ENCODE assay signal across 17 cellular contexts in the genomic region with DNA sequence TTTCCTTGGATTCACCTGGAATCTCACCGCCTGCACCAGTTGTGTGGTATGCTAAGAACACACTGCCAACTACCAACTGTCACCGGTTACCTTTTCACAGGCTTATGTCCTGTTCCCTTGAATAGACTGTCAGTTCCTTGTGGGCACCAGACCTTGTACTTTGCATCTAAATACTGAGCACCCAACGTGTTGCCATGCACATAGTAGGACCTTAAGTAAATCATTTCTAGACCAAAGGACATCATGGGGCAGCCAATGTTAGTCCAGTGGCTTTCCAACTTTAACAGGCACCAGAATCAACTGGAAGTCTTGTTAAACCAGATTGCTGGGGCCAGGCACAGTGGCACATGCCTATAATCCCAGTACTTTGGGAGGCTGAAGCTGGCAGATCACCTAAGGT. TPM values are rescaled to one million over a fixed set of nuclear protein-coding genes. Genes with fewer than 3 reads are reported as not detected.
DNase-seq lines count a peak whose midpoint lies in the region; ATAC-seq and TF ChIP-seq lines count a peak whose summit lies in the region.
"Had no signal": no experiment of that assay in that cellular context is flagged by ENCODE, and none has a peak within 500 bp of the region (broad histone marks: within the 10 kb centered on the region; RNA-seq: fewer than 3 reads in every experiment).

No MANE protein-coding gene starts in this region.

- peak overlapping the region; percentile 56 for H3K27ac ChIP-seq in temporal lobe (ENCODE audit: low read depth, low read length)
- no peak overlapping the region for H3K27ac ChIP-seq in adrenal gland

- H3K9me3 Mint-ChIP-seq in activated CD8-positive, alpha-beta T cell treated with anti-CD3 and anti-CD28 coated beads for 36 hours: no peaks in the 10 kb centered on the region
- peaks cover 2% of the 10 kb centered on the region for H3K9me3 Mint-ChIP-seq in glutamatergic neuron (ENCODE audit: unreplicated experiment)

- no peak for TF ChIP-seq CTCF in activated CD8-positive, alpha-beta T cell treated with anti-CD3 and anti-CD28 coated beads for 36 hours (IDR thresholded peaks at IDR 0.05)
- TF ChIP-seq CTCF in glutamatergic neuron (IDR thresholded peaks at IDR 0.05; ENCODE audit: partially characterized antibody, unreplicated experiment) (no peak), adrenal gland (IDR thresholded peaks at IDR 0.05) (no peak)

- H3K9me3 ChIP-seq in adrenal gland (replicated peaks in 1 of 3): no peaks in the 10 kb centered on the region
- H3K9me3 ChIP-seq: gastroesophageal sphincter, vagina had no signal

- H3K4me1 Mint-ChIP-seq in activated CD8-positive, alpha-beta T cell treated with anti-CD3 and anti-CD28 coated beads for 36 hours (ENCODE audit: low read depth): peaks cover 15% of the 10 kb centered on the region
- H3K4me1 Mint-ChIP-seq in glutamatergic neuron (ENCODE audit: low read depth, unreplicated experiment): peaks cover 4% of the 10 kb centered on the region

- peaks cover 2% of the 10 kb centered on the region for H3K27me3 Mint-ChIP-seq in activated CD8-positive, alpha-beta T cell treated with anti-CD3 and anti-CD28 coated beads for 36 hours
- peaks cover 11% of the 10 kb centered on the region for H3K27me3 Mint-ChIP-seq in glutamatergic neuron (ENCODE audit: unreplicated experiment)

- intact Hi-C loops in Right ventricle myocardium superior (cut with DNase I): no loop called here
- intact Hi-C loops in Right ventricle myocardium inferior (cut with DNase I): no loop called here
- intact Hi-C loops in activated CD8-positive, alpha-beta T cell treated with anti-CD3 and anti-CD28 coated beads for 36 hours (cut with micrococcal nuclease): no loop called here
- intact Hi-C loops in adrenal gland (cut with DNase I): no loop called here

- H3K4me3 ChIP-seq in adrenal gland: no peak overlapping the region
- H3K4me3 ChIP-seq: lung had no signal

- WGBS in adrenal gland, 4 donors: 87 to 97% (median 91%) methylated on average over 3 of the region's 3 CpGs

- POLR2A ChIA-PET in activated CD8-positive, alpha-beta T cell treated with anti-CD3 and anti-CD28 coated beads for 36 hours (lab: Charles Lee): interaction anchor here (1.2 to 2.5 kb wide), 3 partner anchors 12 to 40 kb away, joined by 3 to 11 read pairs (median 3); a partner anchor contains a TSS

- H3K36me3 Mint-ChIP-seq in activated CD8-positive, alpha-beta T cell treated with anti-CD3 and anti-CD28 coated beads for 36 hours (ENCODE audit: low read depth): no peaks in the 10 kb centered on the region
- no peaks in the 10 kb centered on the region for H3K36me3 Mint-ChIP-seq in glutamatergic neuron (ENCODE audit: unreplicated experiment)

- H3K27ac Mint-ChIP-seq in activated CD8-positive, alpha-beta T cell treated with anti-CD3 and anti-CD28 coated beads for 36 hours: peak overlapping the region; percentile 93
- no peak overlapping the region for H3K27ac Mint-ChIP-seq in glutamatergic neuron (ENCODE audit: unreplicated experiment)

- no peak for ATAC-seq in Right ventricle myocardium superior (ENCODE audit: poor library complexity)
- no peak for ATAC-seq in Right ventricle myocardium inferior
- no peak for ATAC-seq in activated CD8-positive, alpha-beta T cell treated with anti-CD3 and anti-CD28 coated beads for 36 hours

- no peaks in the 10 kb centered on the region for H3K36me3 ChIP-seq in adrenal gland (replicated peaks in 1 of 2)
- H3K36me3 ChIP-seq: gastroesophageal sphincter, vagina had no signal

- H3K27me3 ChIP-seq in adrenal gland: no peaks in the 10 kb centered on the region
- H3K27me3 ChIP-seq: vagina had no signal

- peak overlapping the region; percentile 97 for H3K4me3 Mint-ChIP-seq in activated CD8-positive, alpha-beta T cell treated with anti-CD3 and anti-CD28 coated beads for 36 hours
- H3K4me3 Mint-ChIP-seq in glutamatergic neuron (ENCODE audit: unreplicated experiment): peak overlapping the region; percentile 99

- H3K4me1 ChIP-seq in adrenal gland (replicated peaks in 1 of 2): peaks cover 10% of the 10 kb centered on the region in 2 donors

- TF ChIP-seq POLR2A in adrenal gland (IDR thresholded peaks at IDR 0.05): no peak

- CTCF ChIA-PET in activated CD8-positive, alpha-beta T cell treated with anti-CD3 and anti-CD28 coated beads for 36 hours (lab: Charles Lee): interaction anchor here (1.8 to 4.1 kb wide), 2 partner anchors 13 to 79 kb away, joined by 13 to 20 read pairs; no protein-coding TSS in a partner anchor

- DNase-seq in Right ventricle myocardium superior: peak; percentile 9
- no peak for DNase-seq in Right ventricle myocardium inferior (ENCODE audit: missing footprints)
- no peak for DNase-seq in activated CD8-positive, alpha-beta T cell treated with anti-CD3 and anti-CD28 coated beads for 36 hours
- DNase-seq in glutamatergic neuron: no peak
- DNase-seq in SKM-1 (lab: John Stamatoyannopoulos, UW; ENCODE audit: unreplicated experiment): no peak
- DNase-seq in adrenal gland: no peak
- no peak for DNase-seq in NOMO-1 treated with DMSO at 0.1 percent for 48 hours (lab: John Stamatoyannopoulos, UW; ENCODE audit: unreplicated experiment)
- DNase-seq: activated CD4-positive, alpha-beta T cell treated with anti-CD3 and anti-CD28 coated beads, Interleukin-2, amount 50 U/mL, for 1 hour; DMS153; NCI-H1092 treated with DMSO at 0.1 percent for 48 hours; NCI-H748 treated with DMSO at 0.1 percent for 48 hours; stimulated activated CD4-positive, alpha-beta T cell treated with anti-CD3 and anti-CD28 coated beads, Interleukin-2, amount 100 ng/mL, for 48 hours had no signal

RNA-seq across cellular contexts. Expression of a gene that starts 1.2 kb away (rescaled TPM):
- total RNA-seq in Right ventricle myocardium superior (26.4 TPM), Right ventricle myocardium inferior (26.7 TPM), glutamatergic neuron (ENCODE audit: unreplicated experiment) (48.9 TPM), temporal lobe (22.6 TPM), adrenal gland (10 to 100 TPM; 18.6 to 44.5 (median 32.0) TPM)
- total RNA-seq in activated CD8-positive, alpha-beta T cell treated with anti-CD3 and anti-CD28 coated beads for 36 hours: 10 to 100 TPM; 54.7 to 54.8 TPM
- polyA plus RNA-seq in adrenal gland: 10 to 100 TPM; 13.0 to 25.3 (median 15.6) TPM

RNA-seq across cellular contexts. Expression of a gene that starts 13.8 kb away (rescaled TPM):
- total RNA-seq in Right ventricle myocardium superior: 4.3 TPM
- 5.6 TPM for total RNA-seq in Right ventricle myocardium inferior
- 1 to 10 TPM in 1 of 2 experiments, under 1 TPM in 1; 0.67 to 1.3 TPM for total RNA-seq in activated CD8-positive, alpha-beta T cell treated with anti-CD3 and anti-CD28 coated beads for 36 hours
- total RNA-seq in glutamatergic neuron (ENCODE audit: unreplicated experiment): 5.1 TPM
- 10.3 TPM for total RNA-seq in temporal lobe
- 10 to 100 TPM in 6 of 8 donors, 1 to 10 TPM in 2; 9.0 to 23.1 (median 16.9) TPM for total RNA-seq in adrenal gland
- polyA plus RNA-seq in adrenal gland: 10 to 100 TPM in 2 of 3 donors, 1 to 10 TPM in 1; 8.8 to 19.0 (median 12.3) TPM

RNA-seq across cellular contexts. Expression of a gene that starts 31.6 kb away (rescaled TPM):
- total RNA-seq in Right ventricle myocardium superior (1.1 TPM), Right ventricle myocardium inferior (1.5 TPM), glutamatergic neuron (ENCODE audit: unreplicated experiment) (3.2 TPM), temporal lobe (under 0.01 TPM), adrenal gland (1 to 10 TPM in 3 of 8 donors, under 1 TPM in 5; 0.12 to 2.3 (median 0.66) TPM)
- under 1 TPM; 0.81 to 0.83 TPM for total RNA-seq in activated CD8-positive, alpha-beta T cell treated with anti-CD3 and anti-CD28 coated beads for 36 hours
- 1 to 10 TPM in 2 of 3 donors, under 1 TPM in 1; 0.13 to 1.3 (median 1.2) TPM for polyA plus RNA-seq in adrenal gland

RNA-seq across cellular contexts. Expression of a gene that starts 51.5 kb away (rescaled TPM):
- 2.6 TPM for total RNA-seq in Right ventricle myocardium superior
- 2.7 TPM for total RNA-seq in Right ventricle myocardium inferior
- total RNA-seq in activated CD8-positive, alpha-beta T cell treated with anti-CD3 and anti-CD28 coated beads for 36 hours: 1 to 10 TPM; 4.7 to 6.1 TPM
- 1.1 TPM for total RNA-seq in glutamatergic neuron (ENCODE audit: unreplicated experiment)
- total RNA-seq in temporal lobe: 1.2 TPM
- 10 to 100 TPM in 7 of 8 donors, 1 to 10 TPM in 1; 3.9 to 33.0 (median 14.4) TPM for total RNA-seq in adrenal gland
- 10 to 100 TPM in 2 of 3 donors, under 1 TPM in 1; 0.73 to 20.4 (median 17.1) TPM for polyA plus RNA-seq in adrenal gland
- total RNA-seq: sciatic nerve, vagina had no signal
